8 cellular contexts compared by ENCODE assay signal in the genomic region with DNA sequence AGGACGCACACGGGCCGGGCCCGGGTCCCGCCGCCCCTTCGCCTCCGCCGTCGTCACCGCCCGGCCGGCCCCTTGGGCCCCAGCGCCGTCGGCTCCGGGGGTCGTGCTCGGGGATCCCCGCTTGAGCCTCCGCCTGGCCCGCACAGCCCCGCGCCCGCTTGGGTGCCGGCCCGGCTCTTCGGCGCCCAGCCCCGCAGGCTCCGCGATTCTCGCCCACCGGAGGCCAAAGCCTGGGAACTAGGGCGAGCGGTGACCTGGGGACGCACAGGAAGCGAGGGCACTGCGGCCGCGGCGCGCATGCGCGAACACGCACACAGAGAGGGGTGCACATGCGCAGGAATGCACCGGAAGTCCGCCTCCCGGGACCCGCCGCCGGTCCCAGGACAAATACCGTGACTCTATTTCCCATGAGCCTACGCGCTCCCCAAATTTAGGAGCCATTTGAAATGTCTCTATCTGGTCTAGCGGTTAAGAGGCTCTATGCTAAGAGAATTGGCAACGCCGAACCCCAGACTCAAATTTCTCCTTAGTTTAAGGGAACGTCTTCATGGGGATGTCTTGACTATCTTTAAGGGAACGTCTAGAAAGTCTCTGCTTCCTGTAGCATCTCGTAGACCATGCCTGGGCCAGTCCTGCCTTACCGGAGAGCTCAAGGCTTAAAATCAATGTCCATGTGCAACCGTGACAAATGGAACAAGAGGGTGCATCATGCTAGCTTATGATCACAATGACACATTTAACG.
DNase-seq lines count a peak whose midpoint lies in the region; FAIRE-seq and TF ChIP-seq lines count a peak whose summit lies in the region.

A gene (minus strand): TSS at position 282 of the 742 bp plus-strand sequence. CDS start 1,774 bp downstream, outside the sequence.

- TF ChIP-seq CTCF in MM.1S (IDR thresholded peaks at IDR 0.05; ENCODE audit: low read length) (no peak), nephron progenitor cell (IDR thresholded peaks at IDR 0.05) (no peak)

- H3K27ac ChIP-seq in MM.1S (ENCODE audit: low read length), result no peak within 1 kb of the TSS; the same call in 1 of the 2 replicates

- peaks cover 45% of the 10 kb centered on the region for H3K27me3 Mint-ChIP-seq in nephron progenitor cell (ENCODE audit: low read depth, poor library complexity)
- H3K27me3 Mint-ChIP-seq in stimulated activated naive CD8-positive, alpha-beta T cell treated with anti-CD3 and anti-CD28 coated beads, Interleukin-15, Interleukin-2, amounts not matched to agents 100 ng/mL and 50 ng/mL, for 24 hours, result no peaks in the 10 kb centered on the region

- H3K4me1 ChIP-seq in MM.1S (ENCODE audit: low read length), result no peaks in the 10 kb centered on the region; the same call in 1 of the 2 replicates

- H3K9me3 ChIP-seq in MM.1S (replicated peaks; ENCODE audit: insufficient read depth, low read length), result no peaks in the 10 kb centered on the region

- peak within 1 kb of the TSS; percentile 90 for H3K4me3 Mint-ChIP-seq in nephron progenitor cell
- peak within 1 kb of the TSS; percentile 97 for H3K4me3 Mint-ChIP-seq in stimulated activated naive CD8-positive, alpha-beta T cell treated with anti-CD3 and anti-CD28 coated beads, Interleukin-15, Interleukin-2, amounts not matched to agents 100 ng/mL and 50 ng/mL, for 24 hours

- peaks cover 4% of the 10 kb centered on the region; the same call in 1 of the 2 replicates for H3F3A ChIP-seq in MM.1S (ENCODE audit: insufficient read depth, low read length)

- peak within 1 kb of the TSS; percentile 91 for H3K9ac ChIP-seq in MM.1S (ENCODE audit: low read length)

- no peaks in the 10 kb centered on the region for H3K9me2 ChIP-seq in MM.1S (replicated peaks; ENCODE audit: insufficient read depth, low read length)

- FAIRE-seq in G401.6 (lab: Jason Lieb, UNC), result peak; percentile 84

- peak within 1 kb of the TSS; percentile 91 for H3K27ac Mint-ChIP-seq in nephron progenitor cell
- peak within 1 kb of the TSS; percentile 94 for H3K27ac Mint-ChIP-seq in stimulated activated naive CD8-positive, alpha-beta T cell treated with anti-CD3 and anti-CD28 coated beads, Interleukin-15, Interleukin-2, amounts not matched to agents 100 ng/mL and 50 ng/mL, for 24 hours

- H4K20me1 ChIP-seq in MM.1S (ENCODE audit: insufficient read depth, low read length), result no peaks in the 10 kb centered on the region

- peaks cover 19% of the 10 kb centered on the region for H3K36me3 Mint-ChIP-seq in nephron progenitor cell (ENCODE audit: low read depth)
- peaks cover 33% of the 10 kb centered on the region for H3K36me3 Mint-ChIP-seq in stimulated activated naive CD8-positive, alpha-beta T cell treated with anti-CD3 and anti-CD28 coated beads, Interleukin-15, Interleukin-2, amounts not matched to agents 100 ng/mL and 50 ng/mL, for 24 hours (ENCODE audit: low read depth)

- H3K4me1 Mint-ChIP-seq in nephron progenitor cell, result peaks cover 14% of the 10 kb centered on the region
- peaks cover 40% of the 10 kb centered on the region for H3K4me1 Mint-ChIP-seq in stimulated activated naive CD8-positive, alpha-beta T cell treated with anti-CD3 and anti-CD28 coated beads, Interleukin-15, Interleukin-2, amounts not matched to agents 100 ng/mL and 50 ng/mL, for 24 hours (ENCODE audit: low read depth)

- DNase-seq in HCEC 1CT (peak; percentile 93), MM.1S (peak; percentile 96), SHP77 treated with DMSO at 0.1 percent for 48 hours (lab: John Stamatoyannopoulos, UW) (peak; percentile 94), fibroblast of the conjunctiva (ENCODE audit: low read depth) (peak; percentile 93), nephron progenitor cell (peak; percentile 96)
- peak; percentile 98 for DNase-seq in activated effector memory CD4-positive, alpha-beta T cell treated with anti-CD3 and anti-CD28 coated beads, Interleukin-2, amount 50 U/mL, for 16 hours

- H3K27me3 ChIP-seq in MM.1S (replicated peaks; ENCODE audit: insufficient read depth, low read length), result no peaks in the 10 kb centered on the region

- peaks cover 20% of the 10 kb centered on the region for H3K36me3 ChIP-seq in MM.1S (replicated peaks; ENCODE audit: insufficient read depth, low read length)

- H3K4me2 ChIP-seq in MM.1S (ENCODE audit: low read depth, low read length), result peak within 1 kb of the TSS; percentile 98

- H3K4me3 ChIP-seq in MM.1S (ENCODE audit: low read length), result peak within 1 kb of the TSS; percentile 99

- peak within 1 kb of the TSS; percentile 99 for H2AFZ ChIP-seq in MM.1S (ENCODE audit: low read length)

- H3K79me2 ChIP-seq in MM.1S (ENCODE audit: low read length), result peaks cover 40% of the 10 kb centered on the region

- H3K9me3 Mint-ChIP-seq in nephron progenitor cell, result peaks cover 42% of the 10 kb centered on the region
- H3K9me3 Mint-ChIP-seq in stimulated activated naive CD8-positive, alpha-beta T cell treated with anti-CD3 and anti-CD28 coated beads, Interleukin-15, Interleukin-2, amounts not matched to agents 100 ng/mL and 50 ng/mL, for 24 hours, result peaks cover 23% of the 10 kb centered on the region
